In the genomic region with DNA sequence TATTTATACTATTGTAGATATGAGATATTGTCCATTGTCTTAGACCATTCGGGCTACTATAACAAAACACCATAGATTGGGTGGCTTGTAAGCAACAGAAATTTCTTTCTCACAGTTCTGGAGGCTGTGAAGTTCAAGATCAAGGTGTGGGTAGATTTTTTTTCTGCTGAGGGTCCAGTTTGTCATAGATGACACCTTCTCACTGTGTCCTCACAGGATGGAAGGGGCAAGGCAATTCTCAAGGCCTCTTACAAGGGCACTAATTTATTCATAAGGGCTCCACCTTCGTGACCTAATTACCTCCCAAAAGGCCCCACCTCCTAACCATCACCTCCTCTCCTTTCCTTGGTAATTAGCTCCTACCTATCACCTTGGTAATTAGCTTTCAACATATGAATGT, we compare ENCODE assay signal across 18 cellular contexts.
DNase-seq lines count a peak whose midpoint lies in the region; ATAC-seq and TF ChIP-seq lines count a peak whose summit lies in the region.
"Had no signal": no experiment of that assay in that cellular context is flagged by ENCODE, and none has a peak within 500 bp of the region (broad histone marks: within the 10 kb centered on the region; RNA-seq: fewer than 3 reads in every experiment).

No MANE protein-coding gene starts in this region.

- peaks cover 0 to 7% (median 2%) of the 10 kb centered on the region in 3 donors for H3K27me3 Mint-ChIP-seq in CD14-positive monocyte (ENCODE audit: low read depth in 3 of 3)
- H3K27me3 Mint-ChIP-seq in IgD-negative memory B cell, result no peaks in the 10 kb centered on the region
- H3K27me3 Mint-ChIP-seq in activated T-helper 1 cell treated with anti-CD3 and anti-CD28 coated beads, Interleukin-12 subunit alpha, Interleukin-12 subunit beta, Interleukin-2, Interleukin-4 antibody, amounts not matched to agents 30 ng/mL and 10 ng/mL and 1 ng/mL, durations not matched to agents 14 hours and 24 hours and 36 hours (ENCODE audit: insufficient read depth), result no peaks in the 10 kb centered on the region
- peaks cover 0 to 8% (median 0%) of the 10 kb centered on the region in 5 donors for H3K27me3 Mint-ChIP-seq in naive thymus-derived CD4-positive, alpha-beta T cell
- peaks cover 3% of the 10 kb centered on the region; the same call in 1 of the 2 replicates for H3K27me3 Mint-ChIP-seq in WTC11 (ENCODE audit: low read depth)

- H3K9me3 Mint-ChIP-seq in CD14-positive monocyte (peaks cover 0 to 9% (median 5%) of the 10 kb centered on the region in 7 donors), IgD-negative memory B cell (peaks cover 0 to 9% (median 0%) of the 10 kb centered on the region in 3 donors), WTC11 (peaks cover 18% of the 10 kb centered on the region)
- peaks cover 5% of the 10 kb centered on the region for H3K9me3 Mint-ChIP-seq in activated T-helper 1 cell treated with anti-CD3 and anti-CD28 coated beads, Interleukin-12 subunit alpha, Interleukin-12 subunit beta, Interleukin-2, Interleukin-4 antibody, amounts not matched to agents 30 ng/mL and 10 ng/mL and 1 ng/mL, durations not matched to agents 14 hours and 24 hours and 36 hours
- peaks cover 0 to 17% (median 0%) of the 10 kb centered on the region in 11 donors for H3K9me3 Mint-ChIP-seq in naive thymus-derived CD4-positive, alpha-beta T cell

- peak overlapping the region; percentile 2 for H3K4me3 ChIP-seq in naive thymus-derived CD4-positive, alpha-beta T cell (ENCODE audit: low read length)
- H3K4me3 ChIP-seq: gastrocnemius medialis, thyroid gland had no signal

- intact Hi-C loops in CD14-positive monocyte (cut with micrococcal nuclease), result no loop called here
- intact Hi-C loops in activated T-helper 1 cell treated with anti-CD3 and anti-CD28 coated beads, Interleukin-12 subunit alpha, Interleukin-12 subunit beta, Interleukin-2, Interleukin-4 antibody, amounts not matched to agents 30 ng/mL and 10 ng/mL and 1 ng/mL, durations not matched to agents 14 hours and 24 hours and 36 hours (cut with micrococcal nuclease), result no loop called here
- intact Hi-C loops in naive thymus-derived CD4-positive, alpha-beta T cell (cut with micrococcal nuclease), result loop anchor here (1.0 to 5.0 kb wide), 4 partner anchors 13 to 129 kb away; a partner anchor contains a TSS

- H3K27ac Mint-ChIP-seq in CD14-positive monocyte, result peak overlapping the region; percentile 77 to 97 (median 91)
- H3K27ac Mint-ChIP-seq in IgD-negative memory B cell, result peak overlapping the region; percentile 83 to 100 (median 97)
- H3K27ac Mint-ChIP-seq in activated T-helper 1 cell treated with anti-CD3 and anti-CD28 coated beads, Interleukin-12 subunit alpha, Interleukin-12 subunit beta, Interleukin-2, Interleukin-4 antibody, amounts not matched to agents 30 ng/mL and 10 ng/mL and 1 ng/mL, durations not matched to agents 14 hours and 24 hours and 36 hours, result peak overlapping the region; percentile 82
- peak overlapping the region; percentile 90 to 100 (median 99) for H3K27ac Mint-ChIP-seq in naive thymus-derived CD4-positive, alpha-beta T cell
- H3K27ac Mint-ChIP-seq in WTC11, result no peak overlapping the region

- H3K27me3 ChIP-seq in naive thymus-derived CD4-positive, alpha-beta T cell (ENCODE audit: control insufficient read depth in 2 of 2, insufficient read depth in 2 of 2, low read length in 2 of 2), result no peaks in the 10 kb centered on the region
- H3K27me3 ChIP-seq: gastrocnemius medialis, thyroid gland had no signal

- POLR2A ChIA-PET in naive thymus-derived CD4-positive, alpha-beta T cell (lab: Charles Lee), result interaction anchor here (0.6 to 6.6 kb wide), 19 partner anchors 12 to 147 kb away, joined by 3 to 75 read pairs (median 6); a partner anchor contains a TSS
- POLR2A ChIA-PET in WTC11 (lab: Charles Lee), result no interaction called here

- H3K4me3 Mint-ChIP-seq in CD14-positive monocyte, result no peak overlapping the region
- peak overlapping the region in 3 of 4 donors; percentile 59 to 74 (median 64) for H3K4me3 Mint-ChIP-seq in IgD-negative memory B cell
- no peak overlapping the region for H3K4me3 Mint-ChIP-seq in activated T-helper 1 cell treated with anti-CD3 and anti-CD28 coated beads, Interleukin-12 subunit alpha, Interleukin-12 subunit beta, Interleukin-2, Interleukin-4 antibody, amounts not matched to agents 30 ng/mL and 10 ng/mL and 1 ng/mL, durations not matched to agents 14 hours and 24 hours and 36 hours
- H3K4me3 Mint-ChIP-seq in naive thymus-derived CD4-positive, alpha-beta T cell, result peak overlapping the region in 8 of 10 donors; percentile 27 to 84 (median 71)
- no peak overlapping the region for H3K4me3 Mint-ChIP-seq in WTC11

- H3K9me3 ChIP-seq in naive thymus-derived CD4-positive, alpha-beta T cell (ENCODE audit: control insufficient read depth in 2 of 3, low read length in 3 of 3), result no peaks in the 10 kb centered on the region
- H3K9me3 ChIP-seq: gastrocnemius medialis, thyroid gland had no signal

- peak overlapping the region; percentile 89 for H3K27ac ChIP-seq in naive thymus-derived CD4-positive, alpha-beta T cell (ENCODE audit: low read depth, low read length)
- H3K27ac ChIP-seq: gastrocnemius medialis, thyroid gland had no signal

- no peak for ATAC-seq in naive thymus-derived CD4-positive, alpha-beta T cell
- ATAC-seq in WTC11, result no peak
- ATAC-seq: gastrocnemius medialis, HCT116, right cardiac atrium had no signal

- CTCF ChIA-PET in naive thymus-derived CD4-positive, alpha-beta T cell (lab: Charles Lee), result interaction anchor here (0.9 to 1.9 kb wide), 5 partner anchors 17 to 126 kb away, joined by 3 to 8 read pairs (median 5); no protein-coding TSS in a partner anchor
- CTCF ChIA-PET in WTC11 (lab: Charles Lee), result interaction anchor here (1.5 kb wide), 1 partner anchor 259 kb away, joined by 3 read pairs; no protein-coding TSS in a partner anchor

- no peak for DNase-seq in CD14-positive monocyte (ENCODE audit: low spot score)
- no peak for DNase-seq in activated T-helper 1 cell treated with anti-CD3 and anti-CD28 coated beads, Interleukin-12 subunit alpha, Interleukin-12 subunit beta, Interleukin-2, Interleukin-4 antibody, amounts not matched to agents 30 ng/mL and 10 ng/mL and 1 ng/mL, durations not matched to agents 14 hours and 24 hours and 36 hours (ENCODE audit: low spot score)
- DNase-seq in naive thymus-derived CD4-positive, alpha-beta T cell, result peak in 1 of 9 donors; percentile 21
- no peak for DNase-seq in DMS153 treated with DMSO at 0.1 percent for 48 hours (lab: John Stamatoyannopoulos, UW; ENCODE audit: unreplicated experiment)
- DNase-seq in WTC11 (ENCODE audit: low spot score), result no peak
- DNase-seq in stimulated activated CD4-positive, alpha-beta T cell treated with anti-CD3 and anti-CD28 coated beads, Interleukin-2, amount 100 ng/mL, for 24 hours, result no peak
- DNase-seq: activated gamma-delta T cell, cerebellar nuclear complex, gastrocnemius medialis, Karpas-422, kidney glomerular epithelial cell, NCI-H1092 treated with DMSO at 0.1 percent for 48 hours, NCI-H2029 treated with DMSO at 0.1 percent for 48 hours, NCI-H446 treated with DMSO at 0.1 percent for 48 hours, right cardiac atrium, thyroid gland had no signal

- H3K4me1 Mint-ChIP-seq in CD14-positive monocyte (peaks cover 74% of the 10 kb centered on the region), IgD-negative memory B cell (peaks cover 44 to 57% (median 55%) of the 10 kb centered on the region in 3 donors), WTC11 (no peaks in the 10 kb centered on the region)
- H3K4me1 Mint-ChIP-seq in activated T-helper 1 cell treated with anti-CD3 and anti-CD28 coated beads, Interleukin-12 subunit alpha, Interleukin-12 subunit beta, Interleukin-2, Interleukin-4 antibody, amounts not matched to agents 30 ng/mL and 10 ng/mL and 1 ng/mL, durations not matched to agents 14 hours and 24 hours and 36 hours (ENCODE audit: low read depth), result peaks cover 76% of the 10 kb centered on the region
- peaks cover 63 to 99% (median 95%) of the 10 kb centered on the region in 7 donors for H3K4me1 Mint-ChIP-seq in naive thymus-derived CD4-positive, alpha-beta T cell

- peaks cover 44 to 87% of the 10 kb centered on the region in 2 donors for H3K4me1 ChIP-seq in naive thymus-derived CD4-positive, alpha-beta T cell (ENCODE audit: control insufficient read depth in 2 of 2, insufficient read depth in 2 of 2, low read length in 2 of 2)
- H3K4me1 ChIP-seq: thyroid gland had no signal

- no peak for TF ChIP-seq CTCF in CD14-positive monocyte (IDR thresholded peaks at IDR 0.05)
- TF ChIP-seq CTCF in WTC11 (IDR thresholded peaks at IDR 0.05), result no peak

- H3K36me3 Mint-ChIP-seq in CD14-positive monocyte (peaks cover 3 to 6% of the 10 kb centered on the region in 2 donors), IgD-negative memory B cell (peaks cover 3% of the 10 kb centered on the region), WTC11 (no peaks in the 10 kb centered on the region)
- peaks cover 20% of the 10 kb centered on the region for H3K36me3 Mint-ChIP-seq in activated T-helper 1 cell treated with anti-CD3 and anti-CD28 coated beads, Interleukin-12 subunit alpha, Interleukin-12 subunit beta, Interleukin-2, Interleukin-4 antibody, amounts not matched to agents 30 ng/mL and 10 ng/mL and 1 ng/mL, durations not matched to agents 14 hours and 24 hours and 36 hours (ENCODE audit: low read depth)
- H3K36me3 Mint-ChIP-seq in naive thymus-derived CD4-positive, alpha-beta T cell, result peaks cover 0 to 35% (median 0%) of the 10 kb centered on the region in 5 donors

- H3K36me3 ChIP-seq in naive thymus-derived CD4-positive, alpha-beta T cell (ENCODE audit: control insufficient read depth in 2 of 3, insufficient read depth in 3 of 3, low read length in 3 of 3), result no peaks in the 10 kb centered on the region
- H3K36me3 ChIP-seq: gastrocnemius medialis, thyroid gland had no signal

TF ChIP-seq in WTC11, 78 proteins besides CTCF, POLR2A, EP300 and RAD21 (continues in another document):
- TF ChIP-seq, protein P1, sequence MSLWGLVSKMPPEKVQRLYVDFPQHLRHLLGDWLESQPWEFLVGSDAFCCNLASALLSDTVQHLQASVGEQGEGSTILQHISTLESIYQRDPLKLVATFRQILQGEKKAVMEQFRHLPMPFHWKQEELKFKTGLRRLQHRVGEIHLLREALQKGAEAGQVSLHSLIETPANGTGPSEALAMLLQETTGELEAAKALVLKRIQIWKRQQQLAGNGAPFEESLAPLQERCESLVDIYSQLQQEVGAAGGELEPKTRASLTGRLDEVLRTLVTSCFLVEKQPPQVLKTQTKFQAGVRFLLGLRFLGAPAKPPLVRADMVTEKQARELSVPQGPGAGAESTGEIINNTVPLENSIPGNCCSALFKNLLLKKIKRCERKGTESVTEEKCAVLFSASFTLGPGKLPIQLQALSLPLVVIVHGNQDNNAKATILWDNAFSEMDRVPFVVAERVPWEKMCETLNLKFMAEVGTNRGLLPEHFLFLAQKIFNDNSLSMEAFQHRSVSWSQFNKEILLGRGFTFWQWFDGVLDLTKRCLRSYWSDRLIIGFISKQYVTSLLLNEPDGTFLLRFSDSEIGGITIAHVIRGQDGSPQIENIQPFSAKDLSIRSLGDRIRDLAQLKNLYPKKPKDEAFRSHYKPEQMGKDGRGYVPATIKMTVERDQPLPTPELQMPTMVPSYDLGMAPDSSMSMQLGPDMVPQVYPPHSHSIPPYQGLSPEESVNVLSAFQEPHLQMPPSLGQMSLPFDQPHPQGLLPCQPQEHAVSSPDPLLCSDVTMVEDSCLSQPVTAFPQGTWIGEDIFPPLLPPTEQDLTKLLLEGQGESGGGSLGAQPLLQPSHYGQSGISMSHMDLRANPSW (CRISPR knock-in tag; conservative IDR thresholded peaks at IDR 0.05; ENCODE audit: low read depth), result no peak
- TF ChIP-seq CREB1 (CRISPR knock-in tag; IDR thresholded peaks at IDR 0.05), result no peak

Comparison
In these comparisons a context has a peak if more than half of its experiments do, and no peak if none do; other contexts are left out.
1. H3K4me3 Mint-ChIP-seq: peak in IgD-negative memory B cell (3 of 4) and naive thymus-derived CD4-positive, alpha-beta T cell (8 of 10); none in CD14-positive monocyte (0 of 2), activated T-helper 1 cell treated with anti-CD3 and anti-CD28 coated beads, Interleukin-12 subunit alpha, Interleukin-12 subunit beta, Interleukin-2, Interleukin-4 antibody, amounts not matched to agents 30 ng/mL and 10 ng/mL and 1 ng/mL, durations not matched to agents 14 hours and 24 hours and 36 hours (single experiment) and WTC11 (single experiment).
2. intact Hi-C loops: an anchor here in naive thymus-derived CD4-positive, alpha-beta T cell (1.0 to 5.0 kb wide); none called in CD14-positive monocyte and activated T-helper 1 cell treated with anti-CD3 and anti-CD28 coated beads, Interleukin-12 subunit alpha, Interleukin-12 subunit beta, Interleukin-2, Interleukin-4 antibody, amounts not matched to agents 30 ng/mL and 10 ng/mL and 1 ng/mL, durations not matched to agents 14 hours and 24 hours and 36 hours.